In the genomic region with DNA sequence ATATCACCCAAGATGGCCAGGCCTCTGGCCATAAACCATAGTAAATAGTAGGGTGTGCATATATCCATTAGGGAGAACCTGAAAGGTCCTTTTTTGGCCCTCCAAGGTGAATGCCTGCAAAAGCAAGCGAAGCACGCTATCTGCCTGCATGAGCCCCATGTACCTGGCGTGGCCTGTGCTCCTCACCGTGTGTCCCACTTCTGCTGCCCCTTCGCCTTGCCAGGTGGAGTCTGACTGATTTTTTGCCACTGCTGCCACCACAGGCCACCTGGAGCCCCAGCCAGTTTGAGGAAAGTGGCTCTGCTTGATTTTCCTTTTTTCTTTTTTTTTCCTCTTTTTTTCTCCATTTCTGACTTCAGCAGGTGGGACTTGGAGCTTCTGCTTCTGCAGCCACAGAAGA, we compare ENCODE assay signal across 17 cellular contexts.
DNase-seq lines count a peak whose midpoint lies in the region; ATAC-seq and TF ChIP-seq lines count a peak whose summit lies in the region.
"Had no signal": no experiment of that assay in that cellular context is flagged by ENCODE, and none has a peak within 500 bp of the region (broad histone marks: within the 10 kb centered on the region; RNA-seq: fewer than 3 reads in every experiment).

No MANE protein-coding gene starts in this region.

- H3K4me1 ChIP-seq in liver (ENCODE audit: control insufficient read depth in 4 of 4, insufficient read depth in 4 of 4, low read length in 3 of 4): no peaks in the 10 kb centered on the region
- H3K4me1 ChIP-seq in right lobe of liver: no peaks in the 10 kb centered on the region
- H3K4me1 ChIP-seq in subcutaneous abdominal adipose tissue (ENCODE audit: control insufficient read depth in 5 of 5, insufficient read depth in 5 of 5, low read length in 5 of 5): no peaks in the 10 kb centered on the region
- H3K4me1 ChIP-seq: BLaER1 treated with 17β-estradiol and CSF1 and Interleukin-3, amounts not matched to agents 10 nM and 100 nM had no signal

- no peak for TF ChIP-seq RAD21 in liver (IDR thresholded peaks at IDR 0.05)

- peak overlapping the region in 2 of 3 donors; percentile 45 to 50 for H3K4me3 ChIP-seq in liver (ENCODE audit: low read depth in 1 of 3, low read length in 3 of 3)
- H3K4me3 ChIP-seq in right lobe of liver: no peak overlapping the region
- H3K4me3 ChIP-seq in coronary artery: no peak overlapping the region
- peak overlapping the region in 4 of 5 donors; percentile 17 to 49 (median 42) for H3K4me3 ChIP-seq in subcutaneous abdominal adipose tissue (ENCODE audit: low read depth in 1 of 5, low read length in 5 of 5)
- H3K4me3 ChIP-seq: BLaER1 treated with 17β-estradiol and CSF1 and Interleukin-3, amounts not matched to agents 10 nM and 100 nM; GM12878 had no signal

- DNase-seq in right lobe of liver (no peak), coronary artery (ENCODE audit: low spot score) (peak; percentile 45), islet precursor cell (peak; percentile 16), NCI-H510A treated with DMSO at 0.1 percent for 48 hours (lab: John Stamatoyannopoulos, UW) (no peak), Ammon's horn (ENCODE audit: low spot score) (no peak)
- no peak for DNase-seq in activated T-cell treated with anti-CD3 and anti-CD28 coated beads, Interleukin-2, amount 50 U/mL, for 48 hours
- DNase-seq: 8988T; Calu3; CD8-positive, alpha-beta T cell; DMS79 treated with DMSO at 0.1 percent for 48 hours; GOT3; H7 had no signal

- WGBS in liver: 91% methylated on average over 5 of the region's 5 CpGs
- 81% methylated on average over 2 of the region's 5 CpGs for WGBS in right lobe of liver (ENCODE audit: insufficient coverage, low coverage, low lambda C conversion rate, missing lambda C conversion rate)

- intact Hi-C loops in right lobe of liver (cut with DNase I): no loop called here

- ATAC-seq in right lobe of liver: no peak
- ATAC-seq: CD8-positive, alpha-beta T cell; GM12878 had no signal

- H3K27me3 ChIP-seq in liver (ENCODE audit: control insufficient read depth in 4 of 4, insufficient read depth in 4 of 4, low read length in 3 of 4) (no peaks in the 10 kb centered on the region), right lobe of liver (no peaks in the 10 kb centered on the region), subcutaneous abdominal adipose tissue (ENCODE audit: control insufficient read depth in 5 of 5, insufficient read depth in 4 of 5, low read length in 5 of 5) (no peaks in the 10 kb centered on the region)
- H3K27me3 ChIP-seq: BLaER1 treated with 17β-estradiol and CSF1 and Interleukin-3, amounts not matched to agents 10 nM and 100 nM had no signal

- H3K9me3 ChIP-seq in liver (ENCODE audit: control insufficient read depth in 4 of 4, low read length in 3 of 4) (peaks cover 19 to 80% (median 75%) of the 10 kb centered on the region in 4 donors), right lobe of liver (peaks cover 0 to 6% (median 2%) of the 10 kb centered on the region in 4 donors), subcutaneous abdominal adipose tissue (ENCODE audit: control insufficient read depth in 5 of 5, low read length in 5 of 5) (peaks cover 67 to 94% (median 81%) of the 10 kb centered on the region in 5 donors)

- H3K36me3 ChIP-seq in liver (ENCODE audit: control insufficient read depth in 4 of 4, insufficient read depth in 3 of 4, low read depth in 1 of 4, low read length in 3 of 4) (peaks cover 16 to 88% (median 70%) of the 10 kb centered on the region in 4 donors), right lobe of liver (peaks cover 0 to 38% (median 17%) of the 10 kb centered on the region in 4 donors), subcutaneous abdominal adipose tissue (ENCODE audit: control insufficient read depth in 5 of 5, insufficient read depth in 5 of 5, low read length in 5 of 5) (peaks cover 39 to 84% (median 82%) of the 10 kb centered on the region in 5 donors)

- TF ChIP-seq CTCF in liver (IDR thresholded peaks at IDR 0.05; ENCODE audit: low read depth, low read length, missing input control): no peak
- TF ChIP-seq CTCF in right lobe of liver (IDR thresholded peaks at IDR 0.05): no peak
- no peak for TF ChIP-seq CTCF in coronary artery (IDR thresholded peaks at IDR 0.05)

- no peak overlapping the region for H3K27ac ChIP-seq in liver (ENCODE audit: low read depth in 1 of 2, low read length in 2 of 2)
- no peak overlapping the region for H3K27ac ChIP-seq in right lobe of liver
- no peak overlapping the region for H3K27ac ChIP-seq in coronary artery
- no peak overlapping the region for H3K27ac ChIP-seq in subcutaneous abdominal adipose tissue (ENCODE audit: low read depth, low read length)
- H3K27ac ChIP-seq: BLaER1 treated with 17β-estradiol and CSF1 and Interleukin-3, amounts not matched to agents 10 nM and 100 nM; HL-60 had no signal

- H3K9ac ChIP-seq in liver (ENCODE audit: low read depth in 1 of 2, low read length in 2 of 2): no peak overlapping the region
- H3K9ac ChIP-seq in subcutaneous abdominal adipose tissue (ENCODE audit: low read length in 5 of 5): no peak overlapping the region
- H3K9ac ChIP-seq: BLaER1 treated with 17β-estradiol and CSF1 and Interleukin-3, amounts not matched to agents 10 nM and 100 nM had no signal

- no peak for TF ChIP-seq POLR2A in right lobe of liver (IDR thresholded peaks at IDR 0.05)

TF ChIP-seq in liver, 16 proteins besides CTCF, POLR2A, EP300 and RAD21:
- TF ChIP-seq HNF4A (conservative IDR thresholded peaks at IDR 0.05) (no peak), RXRA (IDR thresholded peaks at IDR 0.05) (no peak), MAX (IDR thresholded peaks at IDR 0.05) (no peak)

Comparison
In these comparisons a context has a peak if more than half of its experiments do, and no peak if none do; other contexts are left out.
1. H3K4me3 ChIP-seq: peak in liver (2 of 3) and subcutaneous abdominal adipose tissue (4 of 5); none in right lobe of liver (0 of 3) and coronary artery (single experiment).
2. DNase-seq: peak in coronary artery (single experiment) and islet precursor cell (single experiment); none in right lobe of liver (0 of 3), NCI-H510A treated with DMSO at 0.1 percent for 48 hours (single experiment), Ammon's horn (single experiment) and activated T-cell treated with anti-CD3 and anti-CD28 coated beads, Interleukin-2, amount 50 U/mL, for 48 hours (0 of 2).